Comparison of ENCODE assay signal across 18 cellular contexts in genomic region chr13:20482818-20483217, GRCh38. TPM values are rescaled to one million over a fixed set of nuclear protein-coding genes. Genes with fewer than 3 reads are reported as not detected.
A peak's percentile ranks its signal among the peaks of the same experiment; 100 is the strongest.
DNase-seq lines count a peak whose midpoint lies in the region; ATAC-seq and TF ChIP-seq lines count a peak whose summit lies in the region.
"Had no signal": no experiment of that assay in that cellular context is flagged by ENCODE, and none has a peak within 500 bp of the region (broad histone marks: within the 10 kb centered on the region; RNA-seq: fewer than 3 reads in every experiment).

No MANE protein-coding gene starts in this region.

- TF ChIP-seq CTCF in left ventricle myocardium inferior (IDR thresholded peaks at IDR 0.05; ENCODE audit: borderline replicate concordance): no peak
- no peak for TF ChIP-seq CTCF in vagina (IDR thresholded peaks at IDR 0.05)

- H3K4me1 ChIP-seq in left ventricle myocardium inferior (no peaks in the 10 kb centered on the region), right cardiac atrium (ENCODE audit: control insufficient read depth, insufficient read depth, low read length) (no peaks in the 10 kb centered on the region), esophagus (ENCODE audit: control insufficient read depth in 2 of 2, insufficient read depth in 2 of 2, low read length in 1 of 2) (peaks cover 0 to 2% of the 10 kb centered on the region in 2 donors), muscle layer of duodenum (ENCODE audit: control insufficient read depth in 1 of 2, insufficient read depth in 2 of 2, low read length in 2 of 2) (no peaks in the 10 kb centered on the region), vagina (peaks cover 19% of the 10 kb centered on the region)

- H3K36me3 ChIP-seq in left ventricle myocardium inferior (no peaks in the 10 kb centered on the region), esophagus (ENCODE audit: control insufficient read depth in 2 of 2, insufficient read depth in 2 of 2, low read length in 1 of 2) (peaks cover 0 to 2% of the 10 kb centered on the region in 2 donors), muscle layer of duodenum (ENCODE audit: control insufficient read depth in 1 of 2, insufficient read depth in 2 of 2, low read length in 2 of 2) (peaks cover 0 to 5% of the 10 kb centered on the region in 2 donors), vagina (no peaks in the 10 kb centered on the region), MG63 (no peaks in the 10 kb centered on the region)

- 91% methylated on average over 7 of the region's 7 CpGs for WGBS in right cardiac atrium
- 83 to 87% methylated on average over 7 of the region's 7 CpGs for WGBS in esophagus, 2 donors

- DNase-seq in left ventricle myocardium inferior (no peak), right cardiac atrium (no peak), vagina (ENCODE audit: extremely low spot score in 2 of 2) (no peak), SKM-1 (lab: John Stamatoyannopoulos, UW; ENCODE audit: unreplicated experiment) (no peak), MG63 (no peak)
- DNase-seq in effector CD4-positive, alpha-beta T cell: no peak
- DNase-seq: CD4-positive, alpha-beta memory T cell; DND-41; GDM1; HCEC 1CT; IMR-90; Kasumi-1; NCI-H146; NCI-H226; NCI-H526 treated with DMSO at 0.1 percent for 48 hours; PC-3 had no signal

- H3K27me3 ChIP-seq in left ventricle myocardium inferior (ENCODE audit: low read depth) (no peaks in the 10 kb centered on the region), right cardiac atrium (ENCODE audit: control insufficient read depth, insufficient read depth) (no peaks in the 10 kb centered on the region), esophagus (ENCODE audit: control insufficient read depth in 1 of 2, insufficient read depth in 2 of 2, low read length in 2 of 2) (no peaks in the 10 kb centered on the region), muscle layer of duodenum (ENCODE audit: low read depth, low read length) (no peaks in the 10 kb centered on the region), vagina (no peaks in the 10 kb centered on the region), MG63 (no peaks in the 10 kb centered on the region)

- H3K9me3 ChIP-seq in left ventricle myocardium inferior (replicated peaks): no peaks in the 10 kb centered on the region
- H3K9me3 ChIP-seq in right cardiac atrium (ENCODE audit: control insufficient read depth, low read length): no peaks in the 10 kb centered on the region
- no peaks in the 10 kb centered on the region for H3K9me3 ChIP-seq in esophagus (ENCODE audit: control insufficient read depth in 2 of 2, insufficient read depth in 1 of 2, low read depth in 1 of 2, low read length in 1 of 2)
- no peaks in the 10 kb centered on the region for H3K9me3 ChIP-seq in muscle layer of duodenum (ENCODE audit: control insufficient read depth in 1 of 2, low read length in 2 of 2)
- no peaks in the 10 kb centered on the region for H3K9me3 ChIP-seq in vagina
- H3K9me3 ChIP-seq in MG63: no peaks in the 10 kb centered on the region

- intact Hi-C loops in left ventricle myocardium inferior (cut with micrococcal nuclease) (no loop called here), right cardiac atrium (cut with DNase I) (loop anchor here in 2 of 4 donors (10.0 kb wide), 1 partner anchor 288 kb away; the partner anchor contains the start of gene GJB2 (in 2 of the 2)), vagina (cut with DNase I) (loop anchor here (10.0 kb wide), 1 partner anchor 288 kb away; the partner anchor contains the start of gene GJB2)

- H3K27ac ChIP-seq in left ventricle myocardium inferior (replicated peaks) (peak overlapping the region; percentile 16), right cardiac atrium (ENCODE audit: low read length) (no peak overlapping the region), esophagus (ENCODE audit: low read depth in 2 of 2, low read length in 1 of 2) (peak overlapping the region; percentile 69 to 85), muscle layer of duodenum (ENCODE audit: low read length) (peak overlapping the region; percentile 63), vagina (peak overlapping the region; percentile 22)

- no peak for TF ChIP-seq POLR2A in vagina (IDR thresholded peaks at IDR 0.05)

- H3K4me3 ChIP-seq in left ventricle myocardium inferior: no peak overlapping the region
- H3K4me3 ChIP-seq in right cardiac atrium (ENCODE audit: low read length): no peak overlapping the region
- H3K4me3 ChIP-seq in esophagus (ENCODE audit: low read depth in 1 of 2, low read length in 2 of 2): no peak overlapping the region
- peak overlapping the region in 1 of 2 donors; percentile 11 for H3K4me3 ChIP-seq in muscle layer of duodenum (ENCODE audit: low read depth in 1 of 2, low read length in 2 of 2)
- H3K4me3 ChIP-seq in vagina: peak overlapping the region in 1 of 2 donors; percentile 2
- no peak overlapping the region for H3K4me3 ChIP-seq in MG63

- ATAC-seq in right cardiac atrium: no peak
- ATAC-seq: PC-3 had no signal

RNA-seq across cellular contexts. Expression of gene CRYL1, which starts 42.8 kb away (rescaled TPM):
- total RNA-seq in left ventricle myocardium inferior: 20.5 TPM
- 10 to 100 TPM; 33.0 to 41.8 (median 33.3) TPM for total RNA-seq in right cardiac atrium
- 29.3 TPM for polyA plus RNA-seq in right cardiac atrium
- 10 to 100 TPM; 12.6 to 21.6 TPM for polyA plus RNA-seq in esophagus
- total RNA-seq in vagina: 35.4 TPM
- 4.3 and 22.9 TPM in 2 replicates for total RNA-seq in MG63 (2014; rRNA removed; shearing (Covaris generic); ENCODE audit: low replicate concordance)
